Comparison of ENCODE assay signal across 10 cellular contexts in genomic region chr5:35857606-35858205, GRCh38. TPM values are rescaled to one million over a fixed set of nuclear protein-coding genes. Genes with fewer than 3 reads are reported as not detected.
A peak's percentile ranks its signal among the peaks of the same experiment; 100 is the strongest.
DNase-seq lines count a peak whose midpoint lies in the region; ATAC-seq, FAIRE-seq and TF ChIP-seq lines count a peak whose summit lies in the region.
"Had no signal": no experiment of that assay in that cellular context is flagged by ENCODE, and none has a peak within 500 bp of the region (broad histone marks: within the 10 kb centered on the region; RNA-seq: fewer than 3 reads in every experiment).

No MANE protein-coding gene starts in this region.

- H3K9me3 ChIP-seq in transverse colon: no peaks in the 10 kb centered on the region
- no peaks in the 10 kb centered on the region for H3K9me3 ChIP-seq in body of pancreas
- H3K9me3 ChIP-seq: sigmoid colon had no signal

- H3K4me1 ChIP-seq in transverse colon: no peaks in the 10 kb centered on the region
- H3K4me1 ChIP-seq in body of pancreas: no peaks in the 10 kb centered on the region
- H3K4me1 ChIP-seq: sigmoid colon had no signal

- intact Hi-C loops in transverse colon (cut with DNase I; ENCODE audit: low total_unique reads): no loop called here
- intact Hi-C loops in body of pancreas (cut with DNase I): no loop called here

- H3K27me3 Mint-ChIP-seq in activated T-cell treated with anti-CD3 and anti-CD28 coated beads, Interleukin-2, amount 50 U/mL, for 72 hours (ENCODE audit: low read depth): no peaks in the 10 kb centered on the region
- no peaks in the 10 kb centered on the region for H3K27me3 Mint-ChIP-seq in T-helper 2 cell treated with Interferon-gamma antibody and Interleukin-4, amounts not matched to agents 5 μg/mL and 100 μg/mL, for 36 hours (ENCODE audit: low read depth)

- TF ChIP-seq EP300 in transverse colon (IDR thresholded peaks at IDR 0.05; ENCODE audit: low read depth): no peak

- no peaks in the 10 kb centered on the region for H3K9me3 Mint-ChIP-seq in activated T-cell treated with anti-CD3 and anti-CD28 coated beads, Interleukin-2, amount 50 U/mL, for 72 hours
- H3K9me3 Mint-ChIP-seq in T-helper 2 cell treated with Interferon-gamma antibody and Interleukin-4, amounts not matched to agents 5 μg/mL and 100 μg/mL, for 36 hours: peaks cover 7% of the 10 kb centered on the region

- peak overlapping the region; percentile 89 for H3K27ac Mint-ChIP-seq in activated T-cell treated with anti-CD3 and anti-CD28 coated beads, Interleukin-2, amount 50 U/mL, for 72 hours
- H3K27ac Mint-ChIP-seq in T-helper 2 cell treated with Interferon-gamma antibody and Interleukin-4, amounts not matched to agents 5 μg/mL and 100 μg/mL, for 36 hours: peak overlapping the region; percentile 85

- H3K4me3 ChIP-seq in transverse colon: peak overlapping the region in 1 of 4 donors; percentile 6
- H3K4me3 ChIP-seq in body of pancreas: no peak overlapping the region
- H3K4me3 ChIP-seq: K562, sigmoid colon had no signal

- peak in 1 of 2 donors; percentile 1 for ATAC-seq in activated T-cell treated with anti-CD3 and anti-CD28 coated beads, Interleukin-2, amount 50 U/mL, for 72 hours (replicated peaks in 1 of 2)
- no peak for ATAC-seq in body of pancreas
- ATAC-seq: K562 had no signal

- H3K4me3 Mint-ChIP-seq in activated T-cell treated with anti-CD3 and anti-CD28 coated beads, Interleukin-2, amount 50 U/mL, for 72 hours: peak overlapping the region; percentile 67 to 92
- peak overlapping the region; percentile 89 for H3K4me3 Mint-ChIP-seq in T-helper 2 cell treated with Interferon-gamma antibody and Interleukin-4, amounts not matched to agents 5 μg/mL and 100 μg/mL, for 36 hours

- TF ChIP-seq POLR2A in transverse colon (IDR thresholded peaks at IDR 0.05) (no peak), body of pancreas (IDR thresholded peaks at IDR 0.05) (no peak)

- peaks cover 19 to 63% of the 10 kb centered on the region in 2 donors for H3K36me3 Mint-ChIP-seq in activated T-cell treated with anti-CD3 and anti-CD28 coated beads, Interleukin-2, amount 50 U/mL, for 72 hours (ENCODE audit: insufficient read depth in 2 of 2)
- H3K36me3 Mint-ChIP-seq in T-helper 2 cell treated with Interferon-gamma antibody and Interleukin-4, amounts not matched to agents 5 μg/mL and 100 μg/mL, for 36 hours (ENCODE audit: low read depth): peaks cover 56% of the 10 kb centered on the region

- no peak for FAIRE-seq in GM19239 (lab: Jason Lieb, UNC)
- FAIRE-seq: K562 had no signal

- H3K4me1 Mint-ChIP-seq in activated T-cell treated with anti-CD3 and anti-CD28 coated beads, Interleukin-2, amount 50 U/mL, for 72 hours (ENCODE audit: low read depth): peaks cover 96% of the 10 kb centered on the region
- peaks cover 81% of the 10 kb centered on the region for H3K4me1 Mint-ChIP-seq in T-helper 2 cell treated with Interferon-gamma antibody and Interleukin-4, amounts not matched to agents 5 μg/mL and 100 μg/mL, for 36 hours (ENCODE audit: low read depth)

- in situ Hi-C loops in transverse colon (cut with MboI; ENCODE audit: low pct_ligation_motif_present in 1 of 4, low pct_unique_long_range_greater_than_20kb in 1 of 4, low sequenced_read_pairs in 3 of 4): no loop called here

- H3K27ac ChIP-seq in transverse colon (peak overlapping the region in 3 of 4 donors; percentile 10 to 64 (median 37)), body of pancreas (no peak overlapping the region)
- H3K27ac ChIP-seq: sigmoid colon had no signal

- 42 to 60% methylated on average over 2 of the region's 2 CpGs for WGBS in transverse colon (ENCODE audit: low coverage in 1 of 2), 2 donors
- WGBS in body of pancreas, 2 donors: 39 to 50% methylated on average over 2 of the region's 2 CpGs

- no peaks in the 10 kb centered on the region for H3K36me3 ChIP-seq in transverse colon
- no peaks in the 10 kb centered on the region for H3K36me3 ChIP-seq in body of pancreas (replicated peaks in 1 of 2; ENCODE audit: insufficient read depth in 1 of 2, low read depth in 2 of 2)
- H3K36me3 ChIP-seq: sigmoid colon had no signal

- no peak for TF ChIP-seq CTCF in transverse colon (IDR thresholded peaks at IDR 0.05)
- TF ChIP-seq CTCF in body of pancreas (IDR thresholded peaks at IDR 0.05): no peak

- no peak for DNase-seq in activated T-cell treated with anti-CD3 and anti-CD28 coated beads, Interleukin-2, amount 50 U/mL, for 72 hours
- DNase-seq in activated T-cell treated with anti-CD3 and anti-CD28 coated beads for 4 hours (no peak), fibroblast of the conjunctiva (ENCODE audit: low read depth) (peak; percentile 10), transverse colon (no peak), SHP77 treated with DMSO at 0.1 percent for 48 hours (lab: John Stamatoyannopoulos, UW) (no peak), GM19239 (ENCODE audit: insufficient read length, low spot score) (no peak), body of pancreas (no peak)
- no peak for DNase-seq in T-helper 2 cell treated with Interferon-gamma antibody and Interleukin-4, amounts not matched to agents 5 μg/mL and 100 μg/mL, for 36 hours (ENCODE audit: low spot score)
- DNase-seq: sigmoid colon had no signal

- H3K27me3 ChIP-seq in transverse colon (no peaks in the 10 kb centered on the region), body of pancreas (no peaks in the 10 kb centered on the region)
- H3K27me3 ChIP-seq: sigmoid colon had no signal

RNA-seq across cellular contexts. Expression of gene IL7R, which starts 1.0 kb away (rescaled TPM):
- 100 to 1,000 TPM; 102 to 143 TPM for total RNA-seq in activated T-cell treated with anti-CD3 and anti-CD28 coated beads, Interleukin-2, amount 50 U/mL, for 72 hours
- total RNA-seq in transverse colon (10 to 100 TPM in 2 of 4 donors, 1 to 10 TPM in 2; 3.2 to 54.8 (median 17.9) TPM), body of pancreas (10 to 100 TPM; 13.5 to 27.0 TPM)

Comparison
In these comparisons a context has a peak if more than half of its experiments do, and no peak if none do; other contexts are left out.
1. H3K27ac ChIP-seq: peak in transverse colon (3 of 4); none in body of pancreas (0 of 4).